Comparison of ENCODE assay signal across 8 cellular contexts in genomic region chr5:149962040-149962439, GRCh38. TPM values are rescaled to one million over a fixed set of nuclear protein-coding genes. Genes with fewer than 3 reads are reported as not detected.
DNase-seq lines count a peak whose midpoint lies in the region; ATAC-seq and TF ChIP-seq lines count a peak whose summit lies in the region.

No MANE protein-coding gene starts in this region.

- CTCF ChIA-PET in RWPE1 (lab: Yijun Ruan, JAX): interaction anchor here (0.6 to 5.4 kb wide), 15 partner anchors 10 to 439 kb away, joined by 3 to 55 read pairs (median 5); no protein-coding TSS in a partner anchor

- no peaks in the 10 kb centered on the region for H3K36me3 ChIP-seq in CD4-positive, CD25-positive, alpha-beta regulatory T cell (ENCODE audit: control insufficient read depth, insufficient read depth, low read length)
- no peaks in the 10 kb centered on the region for H3K36me3 ChIP-seq in GM23338 (ENCODE audit: insufficient read depth)
- no peaks in the 10 kb centered on the region for H3K36me3 ChIP-seq in neural progenitor cell

- no peak overlapping the region for H2AFZ ChIP-seq in GM23338
- no peak overlapping the region for H2AFZ ChIP-seq in neural progenitor cell (replicated peaks)

- no peaks in the 10 kb centered on the region for H3K9me3 ChIP-seq in CD4-positive, CD25-positive, alpha-beta regulatory T cell (ENCODE audit: control insufficient read depth in 2 of 2, low read length in 2 of 2)
- no peaks in the 10 kb centered on the region for H3K9me3 ChIP-seq in neural progenitor cell (ENCODE audit: low read depth)

- peak overlapping the region; percentile 81 for H3K4me3 ChIP-seq in CD4-positive, CD25-positive, alpha-beta regulatory T cell (ENCODE audit: low read depth, low read length)
- 0 out of 2 replicates have a peak overlapping the region, but pooled peaks have one; percentile 89 for H3K4me3 ChIP-seq in GM23338
- H3K4me3 ChIP-seq in neural progenitor cell: no peak overlapping the region

- no peaks in the 10 kb centered on the region; the same call in 1 of the 2 replicates for H4K20me1 ChIP-seq in GM23338 (replicated peaks; ENCODE audit: insufficient read depth)
- no peaks in the 10 kb centered on the region for H4K20me1 ChIP-seq in neural progenitor cell (ENCODE audit: low read depth)

- no peak overlapping the region for H3K27ac ChIP-seq in CD4-positive, CD25-positive, alpha-beta regulatory T cell (ENCODE audit: insufficient read depth, low read length, poor library complexity, severe bottlenecking)
- no peak overlapping the region for H3K27ac ChIP-seq in GM23338 (ENCODE audit: low read depth)
- no peak overlapping the region for H3K27ac ChIP-seq in RWPE1
- no peak overlapping the region for H3K27ac ChIP-seq in neural progenitor cell

- DNase-seq in CD4-positive, CD25-positive, alpha-beta regulatory T cell: peak in 2 of 3 donors; percentile 1 to 25
- DNase-seq in GM23338 (ENCODE audit: low spot score): peak; percentile 47
- DNase-seq in RWPE1 (ENCODE audit: low spot score): peak; percentile 70
- peak; percentile 15 for DNase-seq in endothelial cell (ENCODE audit: low spot score)
- peak; percentile 27 for DNase-seq in neural progenitor cell (ENCODE audit: low spot score)
- no peak for DNase-seq in activated effector memory CD4-positive, alpha-beta T cell treated with Interleukin-2 at 50 U/mL for 16 hours

- POLR2A ChIA-PET in RWPE1 (lab: Yijun Ruan, JAX; ENCODE audit: low non-redundant PET): no interaction called here

- no peak for ATAC-seq in CD4-positive, CD25-positive, alpha-beta regulatory T cell (ENCODE audit: low read depth in 2 of 2)
- no peak for ATAC-seq in GM23338
- no peak for ATAC-seq in GM21717 (IDR thresholded peaks at IDR 0.05; ENCODE audit: unreplicated experiment)
- ATAC-seq in HG02623 (IDR thresholded peaks at IDR 0.05; ENCODE audit: unreplicated experiment): no peak

- H3F3A ChIP-seq in GM23338 (replicated peaks; ENCODE audit: low read depth) (peaks cover 8% of the 10 kb centered on the region; the same call in 1 of the 2 replicates), neural progenitor cell (ENCODE audit: low read depth) (peaks cover 18% of the 10 kb centered on the region)

- peak overlapping the region; percentile 91 to 97 (median 96) for H3K4me3 Mint-ChIP-seq in CD4-positive, CD25-positive, alpha-beta regulatory T cell
- H3K4me3 Mint-ChIP-seq in GM23338 (peak overlapping the region; percentile 95), endothelial cell (ENCODE audit: unreplicated experiment) (peak overlapping the region; percentile 93), neural progenitor cell (peak overlapping the region; percentile 93)

- H3K4me1 ChIP-seq in CD4-positive, CD25-positive, alpha-beta regulatory T cell (ENCODE audit: control insufficient read depth, insufficient read depth, low read length, poor library complexity, severe bottlenecking): peaks cover 20% of the 10 kb centered on the region
- H3K4me1 ChIP-seq in GM23338 (ENCODE audit: insufficient read depth) (peaks cover 10% of the 10 kb centered on the region; the same call in 1 of the 2 replicates), neural progenitor cell (peaks cover 7% of the 10 kb centered on the region)

- H3K9me3 Mint-ChIP-seq in CD4-positive, CD25-positive, alpha-beta regulatory T cell: no peaks in the 10 kb centered on the region
- H3K9me3 Mint-ChIP-seq in GM23338 (no peaks in the 10 kb centered on the region; the same call in 2 of the 3 replicates), endothelial cell (ENCODE audit: unreplicated experiment) (no peaks in the 10 kb centered on the region), neural progenitor cell (no peaks in the 10 kb centered on the region)

- H3K27ac Mint-ChIP-seq in CD4-positive, CD25-positive, alpha-beta regulatory T cell: peak overlapping the region in 2 of 3 donors; percentile 44 to 99
- H3K27ac Mint-ChIP-seq in GM23338 (no peak overlapping the region), endothelial cell (ENCODE audit: unreplicated experiment) (no peak overlapping the region), neural progenitor cell (no peak overlapping the region)

- H3K4me1 Mint-ChIP-seq in CD4-positive, CD25-positive, alpha-beta regulatory T cell: peaks cover 13 to 40% (median 32%) of the 10 kb centered on the region in 4 donors
- peaks cover 16% of the 10 kb centered on the region for H3K4me1 Mint-ChIP-seq in GM23338
- peaks cover 16% of the 10 kb centered on the region for H3K4me1 Mint-ChIP-seq in endothelial cell (ENCODE audit: unreplicated experiment)
- H3K4me1 Mint-ChIP-seq in neural progenitor cell: peaks cover 20% of the 10 kb centered on the region

- peaks cover 7% of the 10 kb centered on the region for H3K36me3 Mint-ChIP-seq in CD4-positive, CD25-positive, alpha-beta regulatory T cell
- no peaks in the 10 kb centered on the region for H3K36me3 Mint-ChIP-seq in GM23338 (ENCODE audit: low read depth)
- H3K36me3 Mint-ChIP-seq in endothelial cell (ENCODE audit: low read depth, unreplicated experiment): no peaks in the 10 kb centered on the region
- peaks cover 2% of the 10 kb centered on the region for H3K36me3 Mint-ChIP-seq in neural progenitor cell

- TF ChIP-seq CTCF in GM23338 (conservative IDR thresholded peaks at IDR 0.05; ENCODE audit: low read depth in 2 of 2): peak; percentile 56 to 62
- TF ChIP-seq CTCF in RWPE1 (conservative IDR thresholded peaks at IDR 0.05; ENCODE audit: low read depth): peak; percentile 77
- no peak for TF ChIP-seq CTCF in endothelial cell (IDR thresholded peaks at IDR 0.05; ENCODE audit: unreplicated experiment)
- TF ChIP-seq CTCF in neural progenitor cell (IDR thresholded peaks at IDR 0.05): peak; percentile 50

- H3K4me2 ChIP-seq in GM23338 (peak overlapping the region; percentile 89; the same call in 1 of the 2 replicates), neural progenitor cell (peak overlapping the region; percentile 89)

- H3K79me2 ChIP-seq in GM23338 (replicated peaks; ENCODE audit: insufficient read depth): no peaks in the 10 kb centered on the region
- no peaks in the 10 kb centered on the region for H3K79me2 ChIP-seq in neural progenitor cell (ENCODE audit: low read depth)

- no peak overlapping the region for H3K9ac ChIP-seq in neural progenitor cell

- no peaks in the 10 kb centered on the region for H3K27me3 Mint-ChIP-seq in CD4-positive, CD25-positive, alpha-beta regulatory T cell
- H3K27me3 Mint-ChIP-seq in GM23338 (ENCODE audit: insufficient read depth, low read depth, poor library complexity) (peaks cover 8% of the 10 kb centered on the region), endothelial cell (ENCODE audit: unreplicated experiment) (peaks cover 2% of the 10 kb centered on the region), neural progenitor cell (ENCODE audit: insufficient read depth, low read depth) (peaks cover 11% of the 10 kb centered on the region)

- H3K27me3 ChIP-seq in CD4-positive, CD25-positive, alpha-beta regulatory T cell (ENCODE audit: control insufficient read depth, insufficient read depth, low read length): no peaks in the 10 kb centered on the region
- peaks cover 11% of the 10 kb centered on the region for H3K27me3 ChIP-seq in GM23338 (ENCODE audit: insufficient read depth)
- peaks cover 9% of the 10 kb centered on the region for H3K27me3 ChIP-seq in neural progenitor cell

- no peaks in the 10 kb centered on the region for H3K9me2 ChIP-seq in GM23338 (ENCODE audit: insufficient read depth)

TF ChIP-seq in GM23338, 12 proteins besides CTCF, POLR2A, EP300 and RAD21 (continues in another document):
- TF ChIP-seq CREB1 (CRISPR knock-in tag; IDR thresholded peaks at IDR 0.05; ENCODE audit: low read depth): no peak

RNA-seq across cellular contexts. Expression of gene SLC26A2, which starts 1.5 kb away (rescaled TPM):
- total RNA-seq in CD4-positive, CD25-positive, alpha-beta regulatory T cell: 6.7 TPM
- 1 to 10 TPM; 2.7 to 6.0 (median 3.6) TPM for polyA plus RNA-seq in CD4-positive, CD25-positive, alpha-beta regulatory T cell
- 11.3 and 11.5 TPM in 2 replicates for total RNA-seq in GM23338 (2014; rRNA removed; shearing (Covaris generic))
- 3.4 and 3.5 TPM in 2 replicates for polyA plus RNA-seq in GM23338 (2016; fragmentation: Nextera tagmentation; extraction: Ambion mirVana)
- 22.2 TPM for total RNA-seq in endothelial cell (ENCODE audit: unreplicated experiment)
- total RNA-seq in neural progenitor cell (ENCODE audit: low replicate concordance): 14.0 and 20.1 TPM in 2 replicates

RNA-seq across cellular contexts. Expression of gene PDE6A, which starts 17.4 kb away (rescaled TPM):
- total RNA-seq in CD4-positive, CD25-positive, alpha-beta regulatory T cell: not detected
- not detected for polyA plus RNA-seq in CD4-positive, CD25-positive, alpha-beta regulatory T cell
- not detected in 2 replicates for total RNA-seq in GM23338 (2014; rRNA removed; shearing (Covaris generic))
- 0.08 TPM in 1 of 2 replicates, not detected in the other for polyA plus RNA-seq in GM23338 (2016; fragmentation: Nextera tagmentation; extraction: Ambion mirVana)
- not detected for total RNA-seq in endothelial cell (ENCODE audit: unreplicated experiment)
- not detected in 2 replicates for total RNA-seq in neural progenitor cell (ENCODE audit: low replicate concordance)

RNA-seq across cellular contexts. Expression of gene TIGD6, which starts 38.4 kb away (rescaled TPM):
- total RNA-seq in CD4-positive, CD25-positive, alpha-beta regulatory T cell: 2.8 TPM
- 1 to 10 TPM; 2.4 to 3.5 (median 3.0) TPM for polyA plus RNA-seq in CD4-positive, CD25-positive, alpha-beta regulatory T cell
- total RNA-seq in GM23338 (2014; rRNA removed; shearing (Covaris generic)): 1.7 and 2.1 TPM in 2 replicates
- 1.4 and 2.1 TPM in 2 replicates for polyA plus RNA-seq in GM23338 (2016; fragmentation: Nextera tagmentation; extraction: Ambion mirVana)
- total RNA-seq in endothelial cell (ENCODE audit: unreplicated experiment) (3.5 TPM), neural progenitor cell (ENCODE audit: low replicate concordance) (4.1 and 4.7 TPM in 2 replicates)

RNA-seq across cellular contexts. Expression of gene HMGXB3, which starts 38.5 kb away (rescaled TPM):
- total RNA-seq in CD4-positive, CD25-positive, alpha-beta regulatory T cell: 51.5 TPM
- polyA plus RNA-seq in CD4-positive, CD25-positive, alpha-beta regulatory T cell: 10 to 100 TPM; 11.0 to 13.1 (median 12.5) TPM
- total RNA-seq in GM23338 (2014; rRNA removed; shearing (Covaris generic)): 27.0 and 37.9 TPM in 2 replicates
- polyA plus RNA-seq in GM23338 (2016; fragmentation: Nextera tagmentation; extraction: Ambion mirVana): 9.4 and 10.6 TPM in 2 replicates
- total RNA-seq in endothelial cell (ENCODE audit: unreplicated experiment): 55.7 TPM
- 23.1 and 31.3 TPM in 2 replicates for total RNA-seq in neural progenitor cell (ENCODE audit: low replicate concordance)

Comparison
In these comparisons a context has a peak if more than half of its experiments do, and no peak if none do; other contexts are left out.
1. H3K27ac Mint-ChIP-seq: peak in CD4-positive, CD25-positive, alpha-beta regulatory T cell (2 of 3); none in GM23338 (single experiment), endothelial cell (single experiment) and neural progenitor cell (single experiment).
2. Peak in every context shown above with its lines, with median percentiles within 50 percentile points of each other: H3K4me3 Mint-ChIP-seq.